8 cellular contexts compared by ENCODE assay signal in the genomic region with DNA sequence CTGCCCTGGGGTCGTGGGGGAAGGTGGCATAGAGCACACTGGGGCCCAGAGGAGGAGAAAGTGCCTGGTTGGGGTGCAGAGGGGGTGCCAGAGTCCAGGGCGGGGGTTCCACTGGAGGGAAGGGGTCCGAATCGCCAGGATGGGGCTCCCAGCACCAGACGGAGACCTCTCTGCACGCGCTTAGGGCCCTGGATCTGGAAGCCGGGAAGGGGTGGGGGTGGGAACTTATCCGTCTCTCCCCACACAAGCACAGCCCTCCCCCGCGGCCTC. TPM values are rescaled to one million over a fixed set of nuclear protein-coding genes. Genes with fewer than 3 reads are reported as not detected.
A peak's percentile ranks its signal among the peaks of the same experiment; 100 is the strongest.
DNase-seq lines count a peak whose midpoint lies in the region; ATAC-seq and TF ChIP-seq lines count a peak whose summit lies in the region.

No MANE protein-coding gene starts in this region.

- no peaks in the 10 kb centered on the region for H3K9me3 Mint-ChIP-seq in activated CD4-positive, alpha-beta T cell treated with anti-CD3 and anti-CD28 coated beads, Interleukin-2, amount 10 ng/mL, durations not matched to agents 7 days and 5 days
- H3K9me3 Mint-ChIP-seq in effector memory CD8-positive, alpha-beta T cell: no peaks in the 10 kb centered on the region

- H3K9ac ChIP-seq in muscle layer of colon (ENCODE audit: low read length): peak overlapping the region; percentile 78

- peaks cover 0 to 49% (median 0%) of the 10 kb centered on the region in 3 donors for H3K36me3 ChIP-seq in Peyer's patch
- H3K36me3 ChIP-seq in muscle layer of colon (ENCODE audit: insufficient read depth, low read length): peaks cover 19% of the 10 kb centered on the region

- H3K9me3 ChIP-seq in Peyer's patch (no peaks in the 10 kb centered on the region), muscle layer of colon (ENCODE audit: low read length) (no peaks in the 10 kb centered on the region)

- H3K27ac ChIP-seq in Peyer's patch (peak overlapping the region; percentile 95 to 100 (median 100)), muscle layer of colon (ENCODE audit: low read depth, low read length) (peak overlapping the region; percentile 100)

- no peak for ATAC-seq in effector memory CD8-positive, alpha-beta T cell (replicated peaks)
- no peak for ATAC-seq in HG03460 (IDR thresholded peaks at IDR 0.05; ENCODE audit: unreplicated experiment)

- POLR2A ChIA-PET in activated CD4-positive, alpha-beta T cell treated with anti-CD3 and anti-CD28 coated beads, Interleukin-2, amount 10 ng/mL, durations not matched to agents 7 days and 5 days (lab: Charles Lee): interaction anchor here (0.6 kb wide), 1 partner anchor 11 kb away, joined by 3 read pairs; no protein-coding TSS in a partner anchor

- H3K4me3 ChIP-seq in Peyer's patch: peak overlapping the region; percentile 86 to 93 (median 88)
- peak overlapping the region; percentile 43 to 75 for H3K4me3 ChIP-seq in muscle layer of colon (ENCODE audit: low read depth in 1 of 2, low read length in 2 of 2)

- peak overlapping the region; percentile 95 for H3K4me3 Mint-ChIP-seq in activated CD4-positive, alpha-beta T cell treated with anti-CD3 and anti-CD28 coated beads, Interleukin-2, amount 10 ng/mL, durations not matched to agents 7 days and 5 days
- H3K4me3 Mint-ChIP-seq in effector memory CD8-positive, alpha-beta T cell: peak overlapping the region; percentile 91 to 95

- H3K4me1 Mint-ChIP-seq in activated CD4-positive, alpha-beta T cell treated with anti-CD3 and anti-CD28 coated beads, Interleukin-2, amount 10 ng/mL, durations not matched to agents 7 days and 5 days: peaks cover 18% of the 10 kb centered on the region
- peaks cover 5 to 17% of the 10 kb centered on the region in 2 donors for H3K4me1 Mint-ChIP-seq in effector memory CD8-positive, alpha-beta T cell (ENCODE audit: low read depth in 2 of 2)

- TF ChIP-seq POLR2A in Peyer's patch (IDR thresholded peaks at IDR 0.05): no peak

- DNase-seq in activated CD4-positive, alpha-beta T cell treated with anti-CD3 and anti-CD28 coated beads, Interleukin-2, amount 10 ng/mL, durations not matched to agents 7 days and 5 days: no peak
- DNase-seq in activated CD4-positive, alpha-beta T cell treated with anti-CD3 and anti-CD28 coated beads for 1 hour: no peak
- DNase-seq in Peyer's patch (no peak), COLO829 (ENCODE audit: low spot score) (no peak), NCI-H526 (lab: John Stamatoyannopoulos, UW) (no peak)
- DNase-seq in effector memory CD8-positive, alpha-beta T cell: no peak

- TF ChIP-seq CTCF in Peyer's patch (IDR thresholded peaks at IDR 0.05): no peak

- CTCF ChIA-PET in activated CD4-positive, alpha-beta T cell treated with anti-CD3 and anti-CD28 coated beads, Interleukin-2, amount 10 ng/mL, durations not matched to agents 7 days and 5 days (lab: Charles Lee): interaction anchor here (7.3 kb wide), 1 partner anchor 15 kb away, joined by 105 read pairs; the partner anchor contains the start of gene CIRBP

- peaks cover 7 to 50% (median 33%) of the 10 kb centered on the region in 4 donors for H3K4me1 ChIP-seq in Peyer's patch
- peaks cover 29% of the 10 kb centered on the region for H3K4me1 ChIP-seq in muscle layer of colon (ENCODE audit: insufficient read depth, low read length)

- H3K36me3 Mint-ChIP-seq in activated CD4-positive, alpha-beta T cell treated with anti-CD3 and anti-CD28 coated beads, Interleukin-2, amount 10 ng/mL, durations not matched to agents 7 days and 5 days (ENCODE audit: low read depth): peaks cover 28% of the 10 kb centered on the region
- H3K36me3 Mint-ChIP-seq in effector memory CD8-positive, alpha-beta T cell (ENCODE audit: insufficient read depth): peaks cover 74% of the 10 kb centered on the region

- H3K27me3 ChIP-seq in Peyer's patch (no peaks in the 10 kb centered on the region), muscle layer of colon (ENCODE audit: control insufficient read depth in 1 of 2, insufficient read depth in 2 of 2, low read length in 2 of 2) (no peaks in the 10 kb centered on the region)

- H3K27ac Mint-ChIP-seq in activated CD4-positive, alpha-beta T cell treated with anti-CD3 and anti-CD28 coated beads, Interleukin-2, amount 10 ng/mL, durations not matched to agents 7 days and 5 days: peak overlapping the region; percentile 91
- H3K27ac Mint-ChIP-seq in effector memory CD8-positive, alpha-beta T cell: peak overlapping the region; percentile 95 to 97

- no peaks in the 10 kb centered on the region for H3K27me3 Mint-ChIP-seq in activated CD4-positive, alpha-beta T cell treated with anti-CD3 and anti-CD28 coated beads, Interleukin-2, amount 10 ng/mL, durations not matched to agents 7 days and 5 days
- no peaks in the 10 kb centered on the region for H3K27me3 Mint-ChIP-seq in effector memory CD8-positive, alpha-beta T cell

RNA-seq across cellular contexts. Expression of gene MIDN, which starts 2.8 kb away (rescaled TPM):
- 10 to 100 TPM; 58.0 to 65.7 TPM for total RNA-seq in activated CD4-positive, alpha-beta T cell treated with anti-CD3 and anti-CD28 coated beads, Interleukin-2, amount 10 ng/mL, durations not matched to agents 7 days and 5 days
- 100 to 1,000 TPM in 1 of 4 donors, 10 to 100 TPM in 3; 34.7 to 205 (median 98.9) TPM for total RNA-seq in Peyer's patch

RNA-seq across cellular contexts. Expression of gene ATP5F1D, which starts 9.6 kb away (rescaled TPM):
- total RNA-seq in activated CD4-positive, alpha-beta T cell treated with anti-CD3 and anti-CD28 coated beads, Interleukin-2, amount 10 ng/mL, durations not matched to agents 7 days and 5 days: 100 to 1,000 TPM; 151 to 166 TPM
- total RNA-seq in Peyer's patch: 100 to 1,000 TPM in 3 of 4 donors, 10 to 100 TPM in 1; 88.3 to 299 (median 206) TPM

RNA-seq across cellular contexts. Expression of gene CBARP, which starts 13.4 kb away (rescaled TPM):
- total RNA-seq in activated CD4-positive, alpha-beta T cell treated with anti-CD3 and anti-CD28 coated beads, Interleukin-2, amount 10 ng/mL, durations not matched to agents 7 days and 5 days: not detected
- total RNA-seq in Peyer's patch: 1 to 10 TPM in 1 of 4 donors, not detected in 3; 1.9 TPM

RNA-seq across cellular contexts. Expression of gene CIRBP, which starts 18.0 kb away (rescaled TPM):
- 100 to 1,000 TPM; 169 to 224 TPM for total RNA-seq in activated CD4-positive, alpha-beta T cell treated with anti-CD3 and anti-CD28 coated beads, Interleukin-2, amount 10 ng/mL, durations not matched to agents 7 days and 5 days
- total RNA-seq in Peyer's patch: 100 to 1,000 TPM; 258 to 623 (median 458) TPM

RNA-seq across cellular contexts. Expression of gene FAM174C, which starts 24.2 kb away (rescaled TPM):
- 10 to 100 TPM; 47.8 to 51.5 TPM for total RNA-seq in activated CD4-positive, alpha-beta T cell treated with anti-CD3 and anti-CD28 coated beads, Interleukin-2, amount 10 ng/mL, durations not matched to agents 7 days and 5 days
- total RNA-seq in Peyer's patch: 10 to 100 TPM; 39.6 to 87.7 (median 80.0) TPM
